ENCODE assay signal across 8 cellular contexts in genomic region chr6:136791296-136792065, GRCh38. TPM values are rescaled to one million over a fixed set of nuclear protein-coding genes. Genes with fewer than 3 reads are reported as not detected.
DNase-seq lines count a peak whose midpoint lies in the region; ATAC-seq and TF ChIP-seq lines count a peak whose summit lies in the region.

No MANE protein-coding gene starts in this region.

- no peak overlapping the region for H3K27ac Mint-ChIP-seq in endothelial cell (ENCODE audit: unreplicated experiment)
- H3K27ac Mint-ChIP-seq in stimulated activated memory B cell treated with anti-CD40 and anti-IgM and Interleukin-4, amounts not matched to agents 10 μg/mL and 1 μg/mL and 100 μg/mL, for 72 hours: peak overlapping the region; percentile 99

- no peaks in the 10 kb centered on the region for H3K9me3 Mint-ChIP-seq in endothelial cell (ENCODE audit: unreplicated experiment)
- no peaks in the 10 kb centered on the region for H3K9me3 Mint-ChIP-seq in stimulated activated memory B cell treated with anti-CD40 and anti-IgM and Interleukin-4, amounts not matched to agents 10 μg/mL and 1 μg/mL and 100 μg/mL, for 72 hours

- DNase-seq in AG08396 (ENCODE audit: low spot score) (peak; percentile 36), NCI-H526 (lab: John Stamatoyannopoulos, UW) (peak; percentile 50 to 72), endothelial cell (ENCODE audit: low spot score) (peak; percentile 18), mucosa of descending colon (peak; percentile 77 to 85 (median 79))
- DNase-seq in activated CD8-positive, alpha-beta memory T cell treated with anti-CD3 and anti-CD28 coated beads for 48 hours (ENCODE audit: low read depth in 2 of 3, low spot score in 2 of 3): peak in 2 of 3 experiments; percentile 15

- TF ChIP-seq CTCF in endothelial cell (IDR thresholded peaks at IDR 0.05; ENCODE audit: unreplicated experiment): no peak
- no peak for TF ChIP-seq CTCF in mucosa of descending colon (IDR thresholded peaks at IDR 0.05)

- H3K36me3 Mint-ChIP-seq in endothelial cell (ENCODE audit: low read depth, unreplicated experiment): peaks cover 3% of the 10 kb centered on the region
- peaks cover 12% of the 10 kb centered on the region for H3K36me3 Mint-ChIP-seq in stimulated activated memory B cell treated with anti-CD40 and anti-IgM and Interleukin-4, amounts not matched to agents 10 μg/mL and 1 μg/mL and 100 μg/mL, for 72 hours

- no peaks in the 10 kb centered on the region for H3K9me3 ChIP-seq in mucosa of descending colon

- peak; percentile 40 for ATAC-seq in GM18519 (IDR thresholded peaks at IDR 0.05; ENCODE audit: low FRiP score, unreplicated experiment)
- peak; percentile 28 for ATAC-seq in HG03039 (IDR thresholded peaks at IDR 0.05; ENCODE audit: unreplicated experiment)
- ATAC-seq in mucosa of descending colon: peak; percentile 39
- peak; percentile 46 for ATAC-seq in stimulated activated memory B cell treated with anti-CD40 and anti-IgM and Interleukin-4, amounts not matched to agents 10 μg/mL and 1 μg/mL and 100 μg/mL, for 72 hours

- peak overlapping the region; percentile 77 for H3K4me3 ChIP-seq in mucosa of descending colon

- H3K27me3 Mint-ChIP-seq in endothelial cell (ENCODE audit: unreplicated experiment): peaks cover 7% of the 10 kb centered on the region
- H3K27me3 Mint-ChIP-seq in stimulated activated memory B cell treated with anti-CD40 and anti-IgM and Interleukin-4, amounts not matched to agents 10 μg/mL and 1 μg/mL and 100 μg/mL, for 72 hours: no peaks in the 10 kb centered on the region

- no peaks in the 10 kb centered on the region for H3K36me3 ChIP-seq in mucosa of descending colon (ENCODE audit: low read depth)

- peaks cover 4% of the 10 kb centered on the region for H3K4me1 Mint-ChIP-seq in endothelial cell (ENCODE audit: unreplicated experiment)
- H3K4me1 Mint-ChIP-seq in stimulated activated memory B cell treated with anti-CD40 and anti-IgM and Interleukin-4, amounts not matched to agents 10 μg/mL and 1 μg/mL and 100 μg/mL, for 72 hours: peaks cover 47% of the 10 kb centered on the region

- peaks cover 16% of the 10 kb centered on the region for H3K4me1 ChIP-seq in mucosa of descending colon (ENCODE audit: low read depth)

- intact Hi-C loops in mucosa of descending colon (cut with DNase I, micrococcal nuclease): loop anchor here (2.0 to 5.0 kb wide), 3 partner anchors 147 to 209 kb away; no protein-coding TSS in a partner anchor

- peak overlapping the region; percentile 78 for H3K4me3 Mint-ChIP-seq in endothelial cell (ENCODE audit: unreplicated experiment)
- H3K4me3 Mint-ChIP-seq in stimulated activated memory B cell treated with anti-CD40 and anti-IgM and Interleukin-4, amounts not matched to agents 10 μg/mL and 1 μg/mL and 100 μg/mL, for 72 hours: peak overlapping the region; percentile 96

RNA-seq across cellular contexts. Expression of gene MAP3K5, which starts 0.8 kb away (rescaled TPM):
- 0.33 TPM for total RNA-seq in endothelial cell (ENCODE audit: unreplicated experiment)
- 10 to 100 TPM; 12.6 to 18.2 (median 16.3) TPM for total RNA-seq in mucosa of descending colon

RNA-seq across cellular contexts. Expression of gene PEX7, which starts 30.9 kb away (rescaled TPM):
- total RNA-seq in endothelial cell (ENCODE audit: unreplicated experiment): 3.7 TPM
- 10 to 100 TPM in 2 of 3 donors, 1 to 10 TPM in 1; 4.3 to 10.7 (median 10.2) TPM for total RNA-seq in mucosa of descending colon

Comparison
In these comparisons a context has a peak if more than half of its experiments do, and no peak if none do; other contexts are left out.
1. Peak in every context shown above with its lines: DNase-seq, ATAC-seq and H3K4me3 ChIP-seq.
2. DNase-seq: peak in every context shown above with its lines; median percentile 79 in mucosa of descending colon; 61 in NCI-H526; 36 in AG08396; 18 in endothelial cell; 15 in activated CD8-positive, alpha-beta memory T cell treated with anti-CD3 and anti-CD28 coated beads for 48 hours.
3. RNA of gene MAP3K5, which starts 0.8 kb away (total RNA-seq): 12.6 to 18.2 TPM in mucosa of descending colon; 0.33 TPM in endothelial cell (single experiment); every median in the first group is over 10 times any median in the second.